In genomic region chr2:231615058-231615671, GRCh38 we compare ENCODE assay signal across 9 cellular contexts.
DNase-seq lines count a peak whose midpoint lies in the region; ATAC-seq lines count a peak whose summit lies in the region.
"Had no signal": no experiment of that assay in that cellular context is flagged by ENCODE, and none has a peak within 500 bp of the region (broad histone marks: within the 10 kb centered on the region; RNA-seq: fewer than 3 reads in every experiment).

No MANE protein-coding gene starts in this region.

- peak overlapping the region; percentile 97 for H3K27ac Mint-ChIP-seq in T-helper 1 cell treated with Interleukin-12 subunit alpha and Interleukin-12 subunit beta and Interleukin-4 antibody, amounts not matched to agents 30 μg/mL and 1 μg/mL, for 36 hours
- H3K27ac Mint-ChIP-seq in activated naive CD8-positive, alpha-beta T cell treated with anti-CD3 and anti-CD28 coated beads, Interleukin-2, amount 50 U/mL, for 24 hours: peak overlapping the region; percentile 99

- H3K4me1 Mint-ChIP-seq in T-helper 1 cell treated with Interleukin-12 subunit alpha and Interleukin-12 subunit beta and Interleukin-4 antibody, amounts not matched to agents 30 μg/mL and 1 μg/mL, for 36 hours (ENCODE audit: low read depth): peaks cover 51% of the 10 kb centered on the region
- peaks cover 63% of the 10 kb centered on the region for H3K4me1 Mint-ChIP-seq in activated naive CD8-positive, alpha-beta T cell treated with anti-CD3 and anti-CD28 coated beads, Interleukin-2, amount 50 U/mL, for 24 hours

- no peak for ATAC-seq in activated naive CD8-positive, alpha-beta T cell treated with anti-CD3 and anti-CD28 coated beads, Interleukin-2, amount 50 U/mL, for 24 hours

- DNase-seq in T-helper 1 cell (no peak), kidney tubule cell (ENCODE audit: low spot score) (peak; percentile 23), substantia nigra (lab: John Stamatoyannopoulos, UW) (peak in 10 of 49 donors; percentile 21 to 62 (median 40)), NCI-H526 (lab: John Stamatoyannopoulos, UW) (no peak), Ammon's horn (ENCODE audit: low spot score) (no peak), NCI-H345 (lab: John Stamatoyannopoulos, UW) (no peak)
- peak; percentile 41 for DNase-seq in activated naive CD8-positive, alpha-beta T cell treated with anti-CD3 and anti-CD28 coated beads, Interleukin-2, amount 50 U/mL, for 24 hours

- no peaks in the 10 kb centered on the region for H3K27me3 Mint-ChIP-seq in T-helper 1 cell treated with Interleukin-12 subunit alpha and Interleukin-12 subunit beta and Interleukin-4 antibody, amounts not matched to agents 30 μg/mL and 1 μg/mL, for 36 hours (ENCODE audit: low read depth)
- no peaks in the 10 kb centered on the region for H3K27me3 Mint-ChIP-seq in activated naive CD8-positive, alpha-beta T cell treated with anti-CD3 and anti-CD28 coated beads, Interleukin-2, amount 50 U/mL, for 24 hours

- peak overlapping the region; percentile 100 for H3K27ac ChIP-seq in substantia nigra (ENCODE audit: low read depth, low read length, poor library complexity, severe bottlenecking)
- H3K27ac ChIP-seq: C4-2B had no signal

- no peaks in the 10 kb centered on the region for H3K9me3 Mint-ChIP-seq in T-helper 1 cell treated with Interleukin-12 subunit alpha and Interleukin-12 subunit beta and Interleukin-4 antibody, amounts not matched to agents 30 μg/mL and 1 μg/mL, for 36 hours
- no peaks in the 10 kb centered on the region for H3K9me3 Mint-ChIP-seq in activated naive CD8-positive, alpha-beta T cell treated with anti-CD3 and anti-CD28 coated beads, Interleukin-2, amount 50 U/mL, for 24 hours

- peak overlapping the region; percentile 28 for H3K4me3 Mint-ChIP-seq in T-helper 1 cell treated with Interleukin-12 subunit alpha and Interleukin-12 subunit beta and Interleukin-4 antibody, amounts not matched to agents 30 μg/mL and 1 μg/mL, for 36 hours
- H3K4me3 Mint-ChIP-seq in activated naive CD8-positive, alpha-beta T cell treated with anti-CD3 and anti-CD28 coated beads, Interleukin-2, amount 50 U/mL, for 24 hours: peak overlapping the region; percentile 82

- H3K36me3 Mint-ChIP-seq in T-helper 1 cell treated with Interleukin-12 subunit alpha and Interleukin-12 subunit beta and Interleukin-4 antibody, amounts not matched to agents 30 μg/mL and 1 μg/mL, for 36 hours (ENCODE audit: low read depth): no peaks in the 10 kb centered on the region
- no peaks in the 10 kb centered on the region for H3K36me3 Mint-ChIP-seq in activated naive CD8-positive, alpha-beta T cell treated with anti-CD3 and anti-CD28 coated beads, Interleukin-2, amount 50 U/mL, for 24 hours (ENCODE audit: low read depth)

Comparison
In these comparisons a context has a peak if more than half of its experiments do, and no peak if none do; other contexts are left out.
1. DNase-seq: peak in activated naive CD8-positive, alpha-beta T cell treated with anti-CD3 and anti-CD28 coated beads, Interleukin-2, amount 50 U/mL, for 24 hours (single experiment) and kidney tubule cell (single experiment); none in T-helper 1 cell (0 of 5), NCI-H526 (0 of 2), Ammon's horn (single experiment) and NCI-H345 (single experiment).